18 cellular contexts compared by ENCODE assay signal in genomic region chr7:151066273-151066974, GRCh38. TPM values are rescaled to one million over a fixed set of nuclear protein-coding genes. Genes with fewer than 3 reads are reported as not detected.
A peak's percentile ranks its signal among the peaks of the same experiment; 100 is the strongest.
DNase-seq lines count a peak whose midpoint lies in the region; ATAC-seq, FAIRE-seq and TF ChIP-seq lines count a peak whose summit lies in the region.
"Had no signal": no experiment of that assay in that cellular context is flagged by ENCODE, and none has a peak within 500 bp of the region (broad histone marks: within the 10 kb centered on the region; RNA-seq: fewer than 3 reads in every experiment).

No MANE protein-coding gene starts in this region.

- no peak overlapping the region for H3K4me3 Mint-ChIP-seq in activated naive CD8-positive, alpha-beta T cell treated with anti-CD3 and anti-CD28 coated beads for 36 hours
- H3K4me3 Mint-ChIP-seq: CD8-positive, alpha-beta memory T cell had no signal

- H3K27ac ChIP-seq in HEK293 (ENCODE audit: extremely low read depth, low read depth, low read length) (no peak overlapping the region), K562 (ENCODE audit: extremely low read depth, low read depth, low read length) (no peak overlapping the region), parathyroid adenoma (peak overlapping the region; percentile 100)

- H3K27ac Mint-ChIP-seq in activated naive CD8-positive, alpha-beta T cell treated with anti-CD3 and anti-CD28 coated beads for 36 hours: no peak overlapping the region
- H3K27ac Mint-ChIP-seq: CD4-positive, CD25-positive, alpha-beta regulatory T cell had no signal

- no TSS peak for BruUV-seq in K562 (replicated peaks; lab: Mats Ljungman, UMichigan)

- H3K27me3 ChIP-seq in K562 (ENCODE audit: control insufficient read depth in 2 of 2, insufficient read depth in 2 of 2, low read length in 2 of 2) (no peaks in the 10 kb centered on the region), parathyroid adenoma (ENCODE audit: control insufficient read depth, insufficient read depth, low read length) (no peaks in the 10 kb centered on the region)
- H3K27me3 ChIP-seq: BE2C had no signal

- no peak for FAIRE-seq in K562 (lab: Jason Lieb, UNC)
- FAIRE-seq: A204.1, G401.6, GM12891, GM19239 had no signal

- intact Hi-C loops in K562 (cut with micrococcal nuclease): no loop called here

- H3K79me2 ChIP-seq in K562 (ENCODE audit: control insufficient read depth, insufficient read depth, low read length): peaks cover 42% of the 10 kb centered on the region
- H3K79me2 ChIP-seq in parathyroid adenoma: peaks cover 3% of the 10 kb centered on the region

- no peak for TF ChIP-seq EP300 in K562 (IDR thresholded peaks at IDR 0.05; ENCODE audit: low read length)

- no peak for TF ChIP-seq RAD21 in K562 (CRISPR knock-in tag; conservative IDR thresholded peaks at IDR 0.05 in 1 of 2, IDR thresholded peaks at IDR 0.05 in 1 of 2)

- in situ Hi-C loops in K562 (cut with MboI): no loop called here

- POLR2A ChIA-PET in HEK293 (lab: Yijun Ruan, JAX) (interaction anchor here (1.1 to 2.6 kb wide), 4 partner anchors 10 to 17 kb away, joined by 3 to 8 read pairs (median 6); partner anchors contain the start of genes FASTK and TMUB1), K562 (lab: Yijun Ruan, JAX) (interaction anchor here (0.7 to 5.0 kb wide), 4 partner anchors 12 to 35 kb away, joined by 3 to 24 read pairs (median 11); partner anchors contain the start of genes FASTK and TMUB1)

- H3K9me3 ChIP-seq in HEK293 (ENCODE audit: control insufficient read depth, insufficient read depth, low read depth, low read length) (no peaks in the 10 kb centered on the region), K562 (replicated peaks; ENCODE audit: control insufficient read depth, insufficient read depth, low read depth, low read length) (no peaks in the 10 kb centered on the region), parathyroid adenoma (ENCODE audit: control insufficient read depth, low read length) (no peaks in the 10 kb centered on the region)
- H3K9me3 ChIP-seq: BE2C, HAP-1 had no signal

- H3K36me3 ChIP-seq in HEK293 (ENCODE audit: control insufficient read depth in 2 of 2, insufficient read depth in 1 of 2, low read length in 2 of 2) (peaks cover 3 to 89% of the 10 kb centered on the region in 2 experiments), K562 (ENCODE audit: control insufficient read depth, insufficient read depth, low read length) (peaks cover 91% of the 10 kb centered on the region), parathyroid adenoma (ENCODE audit: control insufficient read depth, insufficient read depth, low read length) (no peaks in the 10 kb centered on the region)

- peaks cover 4% of the 10 kb centered on the region for H3K4me1 Mint-ChIP-seq in activated naive CD8-positive, alpha-beta T cell treated with anti-CD3 and anti-CD28 coated beads for 36 hours

- no peaks in the 10 kb centered on the region for H3K9me3 Mint-ChIP-seq in activated naive CD8-positive, alpha-beta T cell treated with anti-CD3 and anti-CD28 coated beads for 36 hours
- H3K9me3 Mint-ChIP-seq: CD4-positive, CD25-positive, alpha-beta regulatory T cell; CD8-positive, alpha-beta memory T cell had no signal

- CTCF ChIA-PET in HEK293 (lab: Yijun Ruan, JAX): interaction anchor here (1.0 kb wide), 1 partner anchor 44 kb away, joined by 4 read pairs; no protein-coding TSS in a partner anchor
- CTCF ChIA-PET in K562 (lab: Yijun Ruan, JAX; ENCODE audit: low intra/inter-chr PET ratio): no interaction called here

- no peak for DNase-seq in K562 (ENCODE audit: extremely low read depth in 1 of 4, low spot score in 3 of 4)
- DNase-seq in effector CD8-positive, alpha-beta T cell (lab: John Stamatoyannopoulos, UW): no peak
- DNase-seq in activated naive CD4-positive, alpha-beta T cell treated with Interleukin-2 at 50 U/mL for 16 hours: no peak
- DNase-seq in activated naive CD8-positive, alpha-beta T cell treated with anti-CD3 and anti-CD28 coated beads for 36 hours: no peak
- DNase-seq: ACHN; BE2C; C1 segment of cervical spinal cord; CD4-positive, CD25-positive, alpha-beta regulatory T cell; CD8-positive, alpha-beta memory T cell; COR-L47; DMS 273 treated with DMSO at 0.1 percent for 48 hours had no signal

- H3K4me1 ChIP-seq in HEK293 (ENCODE audit: control insufficient read depth, insufficient read depth, low read length) (no peaks in the 10 kb centered on the region), K562 (replicated peaks in 1 of 2; ENCODE audit: control insufficient read depth in 2 of 2, insufficient read depth in 2 of 2, low read length in 2 of 2) (peaks cover 20 to 66% of the 10 kb centered on the region in 2 experiments), parathyroid adenoma (peaks cover 57% of the 10 kb centered on the region)

- no peaks in the 10 kb centered on the region; the same call in 1 of the 2 replicates for H4K20me1 ChIP-seq in K562 (replicated peaks; ENCODE audit: control insufficient read depth, insufficient read depth, low read length)

- 94% methylated on average over 39 of the region's 39 CpGs for WGBS in K562 (ENCODE audit: insufficient coverage, low coverage, missing lambda C conversion rate)

- no peak for TF ChIP-seq CTCF in HEK293 (tag by site-specific recombination; IDR thresholded peaks at IDR 0.05)
- no peak for TF ChIP-seq CTCF in K562 (IDR thresholded peaks at IDR 0.05 in 2 of 3, conservative IDR thresholded peaks at IDR 0.05 in 1 of 3; ENCODE audit: insufficient read depth in 2 of 3, low read depth in 1 of 3, low read length in 3 of 3)
- TF ChIP-seq CTCF in parathyroid adenoma (IDR thresholded peaks at IDR 0.05): no peak

- H3K4me2 ChIP-seq in K562 (ENCODE audit: insufficient read depth, low read length): no peak overlapping the region
- H3K4me2 ChIP-seq in parathyroid adenoma (ENCODE audit: low read length): peak overlapping the region; percentile 69

- no peak for ATAC-seq in K562

- TF ChIP-seq POLR2A in K562 (conservative IDR thresholded peaks at IDR 0.05): no peak

- H3K36me3 Mint-ChIP-seq in activated naive CD8-positive, alpha-beta T cell treated with anti-CD3 and anti-CD28 coated beads for 36 hours: peaks cover 9% of the 10 kb centered on the region

- H3K9ac ChIP-seq in K562 (ENCODE audit: insufficient read depth in 1 of 2, low read depth in 2 of 2, low read length in 2 of 2): peak overlapping the region in 1 of 2 experiments; percentile 52; a peak in 2 of 4 replicates
- H3K9ac ChIP-seq in parathyroid adenoma: no peak overlapping the region

- H3K27me3 Mint-ChIP-seq in activated naive CD8-positive, alpha-beta T cell treated with anti-CD3 and anti-CD28 coated beads for 36 hours: no peaks in the 10 kb centered on the region
- H3K27me3 Mint-ChIP-seq: CD4-positive, CD25-positive, alpha-beta regulatory T cell; CD8-positive, alpha-beta memory T cell had no signal

- no peaks in the 10 kb centered on the region for H3K9me1 ChIP-seq in K562 (ENCODE audit: control insufficient read depth, insufficient read depth, low read length)

- H3K4me3 ChIP-seq in HEK293 (ENCODE audit: low read depth, low read length): no peak overlapping the region
- H3K4me3 ChIP-seq in K562: no peak overlapping the region
- H3K4me3 ChIP-seq in parathyroid adenoma (ENCODE audit: low read depth, low read length): peak overlapping the region; percentile 33
- H3K4me3 ChIP-seq: HAP-1 had no signal

- no peak overlapping the region for H2AFZ ChIP-seq in K562 (ENCODE audit: low read depth, low read length)
- peak overlapping the region; percentile 7 for H2AFZ ChIP-seq in parathyroid adenoma

RNA-seq across cellular contexts. Expression of gene SLC4A2, which starts 7.0 kb away (rescaled TPM):
- 230 and 845 TPM in 2 replicates for total RNA-seq in K562 (2011; cell fraction: chromatin; rRNA removed; ENCODE audit: low replicate concordance)
- total RNA-seq in K562 (2011; cell fraction: nucleolus; rRNA removed): 746 and 756 TPM in 2 replicates
- total RNA-seq in K562 (2011; cell fraction: nucleoplasm; rRNA removed): 367 and 388 TPM in 2 replicates
- 360 and 417 TPM in 2 replicates for total RNA-seq in K562 (2014; rRNA removed)
- 32.6 and 55.0 TPM in 2 replicates for total RNA-seq in K562 (2014; rRNA removed; fragmentation: Illumina TruSeq; extraction: Trizol)
- total RNA-seq in K562 (2015; rRNA removed; fragmentation: Illumina TruSeq; extraction: Trizol): 130 and 132 TPM in 2 replicates
- 363 and 375 TPM in 2 replicates for total RNA-seq in K562 (2021)
- 69.2 and 85.2 TPM in 2 replicates for polyA plus RNA-seq in K562 (2011; rRNA removed)
- 68.0 and 147 TPM in 2 replicates for polyA plus RNA-seq in K562 (2011; cell fraction: cytosol; rRNA removed)
- polyA plus RNA-seq in K562 (2011; cell fraction: nucleus; rRNA removed): 438 and 829 TPM in 2 replicates
- polyA plus RNA-seq in K562 (2012): 243 and 347 TPM in 2 replicates
- 166 and 212 TPM in 2 replicates for polyA plus RNA-seq in K562 (2014; fragmentation: Illumina TruSeq; extraction: Trizol)
- 10 to 100 TPM; 11.4 to 28.8 TPM for polyA plus RNA-seq in K562 (2014; fragmentation: Nextera tagmentation; extraction: Ambion mirVana)
- 306 and 316 TPM in 2 replicates for polyA plus RNA-seq in K562 (2014; rRNA removed)
- polyA minus RNA-seq in K562 (2011; rRNA and poly(A)+ RNA removed): 29.9 and 60.1 TPM in 2 replicates
- 79.9 and 106 TPM in 2 replicates for polyA minus RNA-seq in K562 (2011; cell fraction: cytosol; rRNA and poly(A)+ RNA removed)
- 138 and 143 TPM in 2 replicates for polyA minus RNA-seq in K562 (2011; cell fraction: nucleus; rRNA and poly(A)+ RNA removed)
- total RNA-seq in activated naive CD8-positive, alpha-beta T cell treated with anti-CD3 and anti-CD28 coated beads for 36 hours: 10 to 100 TPM; 66.5 to 69.1 TPM

RNA-seq across cellular contexts. Expression of gene CDK5, which starts 8.7 kb away (rescaled TPM):
- total RNA-seq in K562 (2011; cell fraction: chromatin; rRNA removed; ENCODE audit: low replicate concordance): 19.7 and 25.7 TPM in 2 replicates
- total RNA-seq in K562 (2011; cell fraction: nucleolus; rRNA removed): 30.0 and 32.9 TPM in 2 replicates
- total RNA-seq in K562 (2011; cell fraction: nucleoplasm; rRNA removed): 23.7 and 24.5 TPM in 2 replicates
- 38.0 and 53.5 TPM in 2 replicates for total RNA-seq in K562 (2014; rRNA removed)
- 11.8 and 20.3 TPM in 2 replicates for total RNA-seq in K562 (2014; rRNA removed; fragmentation: Illumina TruSeq; extraction: Trizol)
- total RNA-seq in K562 (2015; rRNA removed; fragmentation: Illumina TruSeq; extraction: Trizol): 32.2 and 35.8 TPM in 2 replicates
- 25.0 and 25.3 TPM in 2 replicates for total RNA-seq in K562 (2021)
- polyA plus RNA-seq in K562 (2011; rRNA removed): 27.5 and 28.6 TPM in 2 replicates
- 47.3 and 82.3 TPM in 2 replicates for polyA plus RNA-seq in K562 (2011; cell fraction: cytosol; rRNA removed)
- polyA plus RNA-seq in K562 (2011; cell fraction: nucleus; rRNA removed): 35.2 and 43.5 TPM in 2 replicates
- 36.0 and 38.1 TPM in 2 replicates for polyA plus RNA-seq in K562 (2012)
- polyA plus RNA-seq in K562 (2014; fragmentation: Illumina TruSeq; extraction: Trizol): 29.0 and 34.3 TPM in 2 replicates
- 10 to 100 TPM in 1 of 2 experiments, 1 to 10 TPM in 1; 3.2 to 18.1 TPM for polyA plus RNA-seq in K562 (2014; fragmentation: Nextera tagmentation; extraction: Ambion mirVana)
- 25.6 and 28.4 TPM in 2 replicates for polyA plus RNA-seq in K562 (2014; rRNA removed)
- polyA minus RNA-seq in K562 (2011; rRNA and poly(A)+ RNA removed): 25.6 and 37.1 TPM in 2 replicates
- polyA minus RNA-seq in K562 (2011; cell fraction: cytosol; rRNA and poly(A)+ RNA removed): 13.6 and 28.1 TPM in 2 replicates
- polyA minus RNA-seq in K562 (2011; cell fraction: nucleus; rRNA and poly(A)+ RNA removed): 15.5 and 21.0 TPM in 2 replicates
- 10 to 100 TPM; 13.3 to 16.0 TPM for total RNA-seq in activated naive CD8-positive, alpha-beta T cell treated with anti-CD3 and anti-CD28 coated beads for 36 hours

RNA-seq across cellular contexts. Expression of gene FASTK, which starts 14.2 kb away (rescaled TPM):
- 153 and 539 TPM in 2 replicates for total RNA-seq in K562 (2011; cell fraction: chromatin; rRNA removed; ENCODE audit: low replicate concordance)
- total RNA-seq in K562 (2011; cell fraction: nucleolus; rRNA removed): 501 and 515 TPM in 2 replicates
- total RNA-seq in K562 (2011; cell fraction: nucleoplasm; rRNA removed): 225 and 261 TPM in 2 replicates
- 114 and 139 TPM in 2 replicates for total RNA-seq in K562 (2014; rRNA removed)
- 8.3 and 12.6 TPM in 2 replicates for total RNA-seq in K562 (2014; rRNA removed; fragmentation: Illumina TruSeq; extraction: Trizol)
- 50.3 and 55.4 TPM in 2 replicates for total RNA-seq in K562 (2015; rRNA removed; fragmentation: Illumina TruSeq; extraction: Trizol)
- total RNA-seq in K562 (2021): 106 and 112 TPM in 2 replicates
- 48.2 and 69.4 TPM in 2 replicates for polyA plus RNA-seq in K562 (2011; rRNA removed)
- 50.7 and 105 TPM in 2 replicates for polyA plus RNA-seq in K562 (2011; cell fraction: cytosol; rRNA removed)
- 711 and 1,075 TPM in 2 replicates for polyA plus RNA-seq in K562 (2011; cell fraction: nucleus; rRNA removed)
- 70.9 and 124 TPM in 2 replicates for polyA plus RNA-seq in K562 (2012)
- polyA plus RNA-seq in K562 (2014; fragmentation: Illumina TruSeq; extraction: Trizol): 38.2 and 53.4 TPM in 2 replicates
- polyA plus RNA-seq in K562 (2014; fragmentation: Nextera tagmentation; extraction: Ambion mirVana): 1 to 10 TPM in 1 of 2 experiments, under 1 TPM in 1; 0.51 to 2.7 TPM
- polyA plus RNA-seq in K562 (2014; rRNA removed): 150 and 181 TPM in 2 replicates
- polyA minus RNA-seq in K562 (2011; rRNA and poly(A)+ RNA removed): 18.8 and 24.7 TPM in 2 replicates
- polyA minus RNA-seq in K562 (2011; cell fraction: cytosol; rRNA and poly(A)+ RNA removed): 22.8 and 23.4 TPM in 2 replicates
- polyA minus RNA-seq in K562 (2011; cell fraction: nucleus; rRNA and poly(A)+ RNA removed): 187 and 189 TPM in 2 replicates
- total RNA-seq in activated naive CD8-positive, alpha-beta T cell treated with anti-CD3 and anti-CD28 coated beads for 36 hours: 10 to 100 TPM; 65.9 to 68.7 TPM

RNA-seq across cellular contexts. Expression of gene TMUB1, which starts 16.9 kb away (rescaled TPM):
- total RNA-seq in K562 (2011; cell fraction: chromatin; rRNA removed; ENCODE audit: low replicate concordance): 28.8 and 70.7 TPM in 2 replicates
- total RNA-seq in K562 (2011; cell fraction: nucleolus; rRNA removed): 113 and 126 TPM in 2 replicates
- total RNA-seq in K562 (2011; cell fraction: nucleoplasm; rRNA removed): 72.2 and 72.4 TPM in 2 replicates
- total RNA-seq in K562 (2014; rRNA removed) (189 and 255 TPM in 2 replicates), K562 (2014; rRNA removed; fragmentation: Illumina TruSeq; extraction: Trizol) (19.4 and 21.4 TPM in 2 replicates), K562 (2015; rRNA removed; fragmentation: Illumina TruSeq; extraction: Trizol) (86.3 and 97.0 TPM in 2 replicates), K562 (2021) (233 and 241 TPM in 2 replicates)
- polyA plus RNA-seq in K562 (2011; rRNA removed) (38.4 and 59.7 TPM in 2 replicates), K562 (2014; fragmentation: Illumina TruSeq; extraction: Trizol) (74.1 and 210 TPM in 2 replicates), K562 (2014; fragmentation: Nextera tagmentation; extraction: Ambion mirVana) (under 1 TPM; 0.14 to 0.34 TPM), K562 (2014; rRNA removed) (195 and 207 TPM in 2 replicates)
- 86.5 and 297 TPM in 2 replicates for polyA plus RNA-seq in K562 (2011; cell fraction: cytosol; rRNA removed)
- polyA plus RNA-seq in K562 (2011; cell fraction: nucleus; rRNA removed): 123 and 249 TPM in 2 replicates
- polyA plus RNA-seq in K562 (2012): 165 and 183 TPM in 2 replicates
- 8.2 and 12.5 TPM in 2 replicates for polyA minus RNA-seq in K562 (2011; rRNA and poly(A)+ RNA removed)
- polyA minus RNA-seq in K562 (2011; cell fraction: cytosol; rRNA and poly(A)+ RNA removed): 52.4 and 69.4 TPM in 2 replicates
- 18.0 and 20.3 TPM in 2 replicates for polyA minus RNA-seq in K562 (2011; cell fraction: nucleus; rRNA and poly(A)+ RNA removed)
- 10 to 100 TPM; 59.2 to 59.3 TPM for total RNA-seq in activated naive CD8-positive, alpha-beta T cell treated with anti-CD3 and anti-CD28 coated beads for 36 hours

RNA-seq across cellular contexts. Expression of gene ASIC3, which starts 18.1 kb away (rescaled TPM):
- 11.1 and 29.9 TPM in 2 replicates for total RNA-seq in K562 (2011; cell fraction: chromatin; rRNA removed; ENCODE audit: low replicate concordance)
- total RNA-seq in K562 (2011; cell fraction: nucleolus; rRNA removed): 11.7 and 12.1 TPM in 2 replicates
- 11.4 and 19.2 TPM in 2 replicates for total RNA-seq in K562 (2011; cell fraction: nucleoplasm; rRNA removed)
- total RNA-seq in K562 (2014; rRNA removed) (0.32 and 1.5 TPM in 2 replicates), K562 (2014; rRNA removed; fragmentation: Illumina TruSeq; extraction: Trizol) (0.32 and 0.40 TPM in 2 replicates), K562 (2015; rRNA removed; fragmentation: Illumina TruSeq; extraction: Trizol) (0.87 and 0.98 TPM in 2 replicates), K562 (2021) (2.9 and 3.2 TPM in 2 replicates)
- polyA plus RNA-seq in K562 (2011; rRNA removed) (1.3 and 2.7 TPM in 2 replicates), K562 (2014; fragmentation: Illumina TruSeq; extraction: Trizol) (2.4 and 2.7 TPM in 2 replicates), K562 (2014; fragmentation: Nextera tagmentation; extraction: Ambion mirVana) (under 1 TPM; 0.11 to 0.44 TPM), K562 (2014; rRNA removed) (3.3 and 5.0 TPM in 2 replicates)
- 2.1 and 3.3 TPM in 2 replicates for polyA plus RNA-seq in K562 (2011; cell fraction: cytosol; rRNA removed)
- 18.1 and 42.9 TPM in 2 replicates for polyA plus RNA-seq in K562 (2011; cell fraction: nucleus; rRNA removed)
- 5.5 and 18.9 TPM in 2 replicates for polyA plus RNA-seq in K562 (2012)
- not detected in 2 replicates for polyA minus RNA-seq in K562 (2011; rRNA and poly(A)+ RNA removed)
- polyA minus RNA-seq in K562 (2011; cell fraction: cytosol; rRNA and poly(A)+ RNA removed): 0.64 and 1.5 TPM in 2 replicates
- 2.7 and 3.0 TPM in 2 replicates for polyA minus RNA-seq in K562 (2011; cell fraction: nucleus; rRNA and poly(A)+ RNA removed)
- total RNA-seq in activated naive CD8-positive, alpha-beta T cell treated with anti-CD3 and anti-CD28 coated beads for 36 hours: 1 to 10 TPM; 2.7 to 3.2 TPM
- polyA plus RNA-seq: CD4-positive, CD25-positive, alpha-beta regulatory T cell; CD8-positive, alpha-beta memory T cell had no signal
